1 cellular context compared by ENCODE assay signal in the genomic region with DNA sequence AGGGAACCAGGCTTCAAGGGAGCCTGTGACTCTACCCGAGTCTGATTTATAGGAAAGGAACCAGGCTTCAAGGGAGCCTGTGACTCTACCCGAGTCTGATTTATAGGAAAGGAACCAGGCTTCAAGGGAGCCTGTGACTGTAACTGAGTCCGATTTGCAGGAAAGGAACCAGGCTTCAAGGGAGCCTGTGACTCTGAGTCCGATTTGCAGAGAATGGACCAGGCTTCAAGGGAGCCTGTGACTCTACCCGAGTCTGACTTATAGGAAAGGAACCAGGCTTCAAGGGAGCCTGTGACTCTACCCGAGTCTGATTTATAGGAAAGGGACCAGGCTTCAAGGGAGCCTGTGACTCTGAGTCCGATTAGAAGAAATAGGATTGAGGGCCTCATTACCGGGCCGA.
TF ChIP-seq lines count a peak whose summit lies in the region.

No MANE protein-coding gene starts in this region.

TF ChIP-seq in K562, 482 proteins besides CTCF, POLR2A, EP300 and RAD21:
- peak; percentile 97 for TF ChIP-seq PTBP1 (IDR thresholded peaks at IDR 0.05; ENCODE audit: low read depth, low read length)
